In the genomic region with DNA sequence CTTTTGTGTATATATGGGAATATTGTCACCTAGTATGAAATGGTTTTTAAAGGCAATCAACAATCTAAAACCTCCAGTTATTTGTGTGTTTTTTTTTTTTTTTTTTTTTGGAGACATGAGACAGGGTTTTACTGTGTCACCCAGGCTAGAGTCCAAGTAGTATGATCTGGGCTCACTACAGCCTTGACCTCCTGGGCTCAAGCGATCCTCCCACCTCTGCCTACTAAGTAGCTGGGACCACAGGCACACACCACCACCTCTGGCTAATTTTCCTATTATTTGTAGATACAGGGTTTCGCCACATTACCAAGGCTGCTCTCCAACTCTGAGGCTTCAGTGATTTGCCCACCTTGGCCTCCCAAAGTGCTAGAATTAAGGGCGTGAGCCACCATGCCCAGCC, we compare ENCODE assay signal across 20 cellular contexts.
"Had no signal": no experiment of that assay in that cellular context is flagged by ENCODE, and none has a peak within 500 bp of the region (broad histone marks: within the 10 kb centered on the region; RNA-seq: fewer than 3 reads in every experiment).

No MANE protein-coding gene starts in this region.

- DNase-seq: KBM-7, MV-4-11, NCI-H1048, NCI-H1105, NCI-H1417, NCI-H1436 treated with DMSO at 0.1 percent for 48 hours, NCI-H1694, NCI-H187 treated with DMSO at 0.1 percent for 48 hours, NCI-H2029 treated with DMSO at 0.1 percent for 48 hours, NCI-H2171 treated with DMSO at 0.1 percent for 48 hours, NCI-H345, NCI-H524, NCI-H526 treated with DMSO at 0.1 percent for 48 hours, NCI-H748 treated with DMSO at 0.1 percent for 48 hours, Right ventricle myocardium superior, RPMI8226, SIG-M5 had no signal

- H3K4me1 ChIP-seq: SJSA1 had no signal

- H3K9me3 ChIP-seq: SJSA1 had no signal

- H3K4me3 ChIP-seq: SJSA1, SK-N-MC had no signal

- H3K27ac ChIP-seq: HL-60, SJSA1, SK-N-MC had no signal

- H3K27me3 ChIP-seq: SJSA1 had no signal

- H3K36me3 ChIP-seq: SJSA1 had no signal
